1 cellular context compared by ENCODE assay signal in genomic region chr13:33817843-33818661, GRCh38.
TF ChIP-seq lines count a peak whose summit lies in the region.

TSS of gene RFC3 (plus strand) at chr13:33818149. CDS start at chr13:33818179, 30 bp downstream.

TF ChIP-seq in H1, 55 proteins besides CTCF, POLR2A, EP300 and RAD21 (continued from another document):
- TF ChIP-seq TEAD4 (IDR thresholded peaks at IDR 0.05; ENCODE audit: low read depth, low read length): no peak
- peak; percentile 73 for TF ChIP-seq TAF7 (optimal IDR thresholded peaks at IDR 0.05; ENCODE audit: borderline replicate concordance, low read depth, low read length)
- TF ChIP-seq NRF1 (IDR thresholded peaks at IDR 0.05; ENCODE audit: low read depth, low read length): no peak
- peak; percentile 41; the same call in 1 of the 2 replicates for TF ChIP-seq JUND (IDR thresholded peaks at IDR 0.05; ENCODE audit: low read length)
- TF ChIP-seq ATF2 (IDR thresholded peaks at IDR 0.05; ENCODE audit: low read length): 0 out of 2 replicates have a peak, but pooled peaks have one; percentile 32
- no peak for TF ChIP-seq TCF12 (IDR thresholded peaks at IDR 0.05; ENCODE audit: low read depth, low read length)
- TF ChIP-seq CTBP2 (IDR thresholded peaks at IDR 0.05; ENCODE audit: borderline replicate concordance, insufficient read depth, insufficient read length, low read length): no peak
- TF ChIP-seq TBP (IDR thresholded peaks at IDR 0.05; ENCODE audit: low read depth, low read length): peak; percentile 77
- no peak for TF ChIP-seq HDAC6 (IDR thresholded peaks at IDR 0.05; ENCODE audit: low read depth, low read length)
- peak; percentile 95 for TF ChIP-seq CREB1 (IDR thresholded peaks at IDR 0.05)
- no peak for TF ChIP-seq JUN (IDR thresholded peaks at IDR 0.05; ENCODE audit: low read depth, low read length)
- peak in 1 of 2 experiments; percentile 92; a peak in 1 of 4 replicates for TF ChIP-seq HDAC2 (IDR thresholded peaks at IDR 0.05; ENCODE audit: borderline replicate concordance in 1 of 2, low read depth in 2 of 2, low read length in 2 of 2)
- no peak for TF ChIP-seq FOSL1 (IDR thresholded peaks at IDR 0.05; ENCODE audit: insufficient read depth, low read depth, low read length)
- TF ChIP-seq PHF8 (conservative IDR thresholded peaks at IDR 0.05; ENCODE audit: low read depth, low read length): peak; percentile 88
- TF ChIP-seq CHD7 (IDR thresholded peaks at IDR 0.05; ENCODE audit: insufficient replicate concordance, low read length): no peak
- peak; percentile 89 for TF ChIP-seq TAF1 (IDR thresholded peaks at IDR 0.05; ENCODE audit: low read depth, low read length)
- peak; percentile 83 for TF ChIP-seq BRCA1 (IDR thresholded peaks at IDR 0.05; ENCODE audit: low read depth, low read length)
- TF ChIP-seq ASH2L (IDR thresholded peaks at IDR 0.05; ENCODE audit: low read length): peak; percentile 83
- TF ChIP-seq E2F6 (IDR thresholded peaks at IDR 0.05): peak; percentile 57
- TF ChIP-seq ZNF274 (IDR thresholded peaks at IDR 0.05; ENCODE audit: borderline replicate concordance, extremely low read depth, low read length): no peak
- no peak for TF ChIP-seq RBBP5 (IDR thresholded peaks at IDR 0.05; ENCODE audit: borderline replicate concordance, low read depth, low read length)
- peak; percentile 40; the same call in 1 of the 2 replicates for TF ChIP-seq GTF2F1 (IDR thresholded peaks at IDR 0.05; ENCODE audit: borderline replicate concordance, low read depth, low read length)
- TF ChIP-seq KDM4A (IDR thresholded peaks at IDR 0.05; ENCODE audit: low read depth, low read length, severe bottlenecking): peak; percentile 83
- 0 out of 2 replicates have a peak, but pooled peaks have one; percentile 42 for TF ChIP-seq MAX (IDR thresholded peaks at IDR 0.05)
- TF ChIP-seq RNF2 (IDR thresholded peaks at IDR 0.05; ENCODE audit: borderline replicate concordance, low read depth, low read length, missing control alignments, poor library complexity, severe bottlenecking): no peak
- TF ChIP-seq POLR2AphosphoS5 (IDR thresholded peaks at IDR 0.05; ENCODE audit: low read depth, low read length): peak; percentile 85
- TF ChIP-seq CEBPB (IDR thresholded peaks at IDR 0.05; ENCODE audit: low read depth, low read length): no peak
- no peak for TF ChIP-seq SP4 (IDR thresholded peaks at IDR 0.05; ENCODE audit: low read length)
